Comparison of ENCODE assay signal across 9 cellular contexts in the genomic region with DNA sequence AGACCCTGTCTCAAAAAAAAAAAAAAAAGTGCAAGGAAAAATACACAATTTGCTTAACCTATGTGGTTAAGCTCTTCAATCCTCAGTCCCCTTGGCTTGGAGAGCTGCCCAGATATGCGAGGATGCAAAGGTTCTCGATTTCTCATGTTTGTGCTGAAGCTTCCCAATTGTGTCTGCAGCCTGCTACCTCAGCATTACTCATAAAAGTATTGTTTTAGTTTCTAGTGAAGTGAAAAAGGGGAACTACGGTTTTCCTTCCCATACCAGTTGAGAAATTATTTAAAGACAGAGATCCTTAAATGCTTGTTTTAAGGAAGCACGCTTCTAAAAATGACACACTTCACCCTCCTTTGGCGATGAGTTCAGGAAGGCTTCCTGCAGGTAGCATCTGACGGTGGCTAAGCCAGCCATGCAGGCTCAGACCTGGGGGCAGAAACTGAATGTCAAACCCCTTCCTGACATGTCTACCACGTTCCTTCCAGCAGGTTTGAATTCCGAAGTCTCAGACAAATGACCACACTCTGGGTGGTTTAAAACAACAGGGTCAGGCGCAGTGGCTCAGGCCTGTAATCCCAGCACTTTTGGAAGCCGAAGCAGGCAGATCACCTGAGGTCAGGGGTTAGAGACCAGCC. TPM values are rescaled to one million over a fixed set of nuclear protein-coding genes. Genes with fewer than 3 reads are reported as not detected.
DNase-seq lines count a peak whose midpoint lies in the region; ATAC-seq, FAIRE-seq and TF ChIP-seq lines count a peak whose summit lies in the region.
"Had no signal": no experiment of that assay in that cellular context is flagged by ENCODE, and none has a peak within 500 bp of the region (broad histone marks: within the 10 kb centered on the region; RNA-seq: fewer than 3 reads in every experiment).

No MANE protein-coding gene starts in this region.

- H3K4me3 ChIP-seq in right lobe of liver (no peak overlapping the region), HepG2 (replicated peaks in 1 of 3; ENCODE audit: insufficient read depth in 1 of 3, low read depth in 2 of 3, low read length in 3 of 3) (no peak overlapping the region), NB4 (ENCODE audit: low read depth, low read length) (no peak overlapping the region), fibroblast of pulmonary artery (replicated peaks; ENCODE audit: low read depth, low read length) (no peak overlapping the region)

- no peak overlapping the region for H2AFZ ChIP-seq in HepG2 (ENCODE audit: low read length)

- peak in 1 of 3 donors; percentile 45 for DNase-seq in right lobe of liver
- DNase-seq in HepG2 (ENCODE audit: low spot score), result no peak
- DNase-seq in NB4 (ENCODE audit: low read depth), result peak; percentile 92
- DNase-seq in fibroblast of pulmonary artery (ENCODE audit: low read depth), result peak; percentile 87
- DNase-seq in retina, result no peak
- DNase-seq in C1 segment of cervical spinal cord (lab: John Stamatoyannopoulos, UW), result no peak
- DNase-seq in SHP77 treated with DMSO at 0.1 percent for 48 hours (lab: John Stamatoyannopoulos, UW), result no peak
- DNase-seq: DND-41 had no signal

- 48% methylated on average over 7 of the region's 10 CpGs for WGBS in right lobe of liver (ENCODE audit: insufficient coverage, low coverage, low lambda C conversion rate, missing lambda C conversion rate)
- 37% methylated on average over 9 of the region's 10 CpGs for WGBS in HepG2 (ENCODE audit: low lambda C conversion rate)

- H3K9ac ChIP-seq in HepG2 (ENCODE audit: insufficient read depth, low read depth, low read length), result no peak overlapping the region

- H3K27ac ChIP-seq in right lobe of liver (no peak overlapping the region), HepG2 (ENCODE audit: extremely low read length, insufficient read depth, low read length) (no peak overlapping the region)

- FAIRE-seq in HepG2 (lab: Jason Lieb, UNC), result no peak

- CTCF ChIA-PET in HepG2 (lab: Yijun Ruan, JAX; ENCODE audit: low intra/inter-chr PET ratio, low total read pairs), result no interaction called here

- intact Hi-C loops in right lobe of liver (cut with DNase I), result no loop called here
- intact Hi-C loops in HepG2 (cut with micrococcal nuclease; ENCODE audit: unreplicated experiment), result no loop called here

- no peak for TF ChIP-seq EP300 in HepG2 (IDR thresholded peaks at IDR 0.05; ENCODE audit: low read depth in 2 of 2, low read length in 2 of 2)
- no peak for TF ChIP-seq EP300 in HepG2 (CRISPR knock-in tag; IDR thresholded peaks at IDR 0.05; ENCODE audit: borderline replicate concordance)

- H3K9me3 ChIP-seq in right lobe of liver (no peaks in the 10 kb centered on the region), HepG2 (ENCODE audit: low read length) (no peaks in the 10 kb centered on the region)

- ATAC-seq in right lobe of liver (peak in 3 of 4 donors; percentile 39 to 50 (median 49)), HepG2 (no peak), GM21576 (IDR thresholded peaks at IDR 0.05; ENCODE audit: unreplicated experiment) (no peak)

- H3K27me3 ChIP-seq in right lobe of liver, result no peaks in the 10 kb centered on the region
- H3K27me3 ChIP-seq in HepG2 (ENCODE audit: control insufficient read depth in 1 of 2, insufficient read depth in 2 of 2, low read length in 2 of 2), result peaks cover 3% of the 10 kb centered on the region in 2 experiments; a peak in 2 of 5 replicates

- H4K20me1 ChIP-seq in HepG2 (ENCODE audit: insufficient read depth, low read length), result no peaks in the 10 kb centered on the region

- BruUV-seq in HepG2 (replicated peaks; lab: Mats Ljungman, UMichigan), result no TSS peak

- POLR2A ChIA-PET in HepG2 (lab: Yijun Ruan, JAX), result no interaction called here

- no peaks in the 10 kb centered on the region for H3K4me1 ChIP-seq in right lobe of liver
- no peaks in the 10 kb centered on the region for H3K4me1 ChIP-seq in HepG2 (ENCODE audit: insufficient read depth, low read length)

- TF ChIP-seq POLR2A in right lobe of liver (IDR thresholded peaks at IDR 0.05), result no peak
- TF ChIP-seq POLR2A in HepG2 (IDR thresholded peaks at IDR 0.05; ENCODE audit: insufficient read depth in 1 of 2, low read depth in 2 of 2, low read length in 2 of 2), result no peak
- no peak for TF ChIP-seq POLR2A in NB4 (IDR thresholded peaks at IDR 0.05; ENCODE audit: extremely low read depth, insufficient read length)

- no peak overlapping the region for H3K4me2 ChIP-seq in HepG2 (ENCODE audit: low read depth, low read length)

- H3K79me2 ChIP-seq in HepG2 (ENCODE audit: insufficient read depth, low read length), result no peaks in the 10 kb centered on the region

- TF ChIP-seq CTCF in right lobe of liver (IDR thresholded peaks at IDR 0.05) (no peak), HepG2 (CRISPR knock-in tag; IDR thresholded peaks at IDR 0.05) (no peak), NB4 (IDR thresholded peaks at IDR 0.05; ENCODE audit: low read depth, low read length) (no peak), fibroblast of pulmonary artery (IDR thresholded peaks at IDR 0.05; ENCODE audit: low read length, missing control alignments) (no peak)

- no peaks in the 10 kb centered on the region for H3K36me3 ChIP-seq in right lobe of liver
- no peaks in the 10 kb centered on the region for H3K36me3 ChIP-seq in HepG2 (replicated peaks in 1 of 2; ENCODE audit: control insufficient read depth in 1 of 2, insufficient read depth in 2 of 2, low read length in 2 of 2)

- in situ Hi-C loops in HepG2 (cut with HindIII; ENCODE audit: extremely low pct_ligation_motif_present, low pct_unique_long_range_greater_than_20kb), result no loop called here

- TF ChIP-seq RAD21 in HepG2 (CRISPR knock-in tag; IDR thresholded peaks at IDR 0.05), result no peak

TF ChIP-seq in HepG2, 621 proteins besides CTCF, POLR2A, EP300 and RAD21 (continues in another document):
- TF ChIP-seq KAT8 (CRISPR knock-in tag; IDR thresholded peaks at IDR 0.05) (no peak), ATF1 (CRISPR knock-in tag; IDR thresholded peaks at IDR 0.05) (no peak), ZNF331 (CRISPR knock-in tag; IDR thresholded peaks at IDR 0.05) (no peak), ATRX (CRISPR knock-in tag; IDR thresholded peaks at IDR 0.05; ENCODE audit: borderline replicate concordance) (no peak), EZH2 (conservative IDR thresholded peaks at IDR 0.05; ENCODE audit: low read depth, low read length) (no peak), HMG20B (CRISPR knock-in tag; conservative IDR thresholded peaks at IDR 0.05) (no peak)
- TF ChIP-seq, protein P1, sequence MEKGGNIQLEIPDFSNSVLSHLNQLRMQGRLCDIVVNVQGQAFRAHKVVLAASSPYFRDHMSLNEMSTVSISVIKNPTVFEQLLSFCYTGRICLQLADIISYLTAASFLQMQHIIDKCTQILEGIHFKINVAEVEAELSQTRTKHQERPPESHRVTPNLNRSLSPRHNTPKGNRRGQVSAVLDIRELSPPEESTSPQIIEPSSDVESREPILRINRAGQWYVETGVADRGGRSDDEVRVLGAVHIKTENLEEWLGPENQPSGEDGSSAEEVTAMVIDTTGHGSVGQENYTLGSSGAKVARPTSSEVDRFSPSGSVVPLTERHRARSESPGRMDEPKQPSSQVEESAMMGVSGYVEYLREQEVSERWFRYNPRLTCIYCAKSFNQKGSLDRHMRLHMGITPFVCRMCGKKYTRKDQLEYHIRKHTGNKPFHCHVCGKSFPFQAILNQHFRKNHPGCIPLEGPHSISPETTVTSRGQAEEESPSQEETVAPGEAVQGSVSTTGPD (CRISPR knock-in tag; IDR thresholded peaks at IDR 0.05), result no peak
- TF ChIP-seq, protein P2, sequence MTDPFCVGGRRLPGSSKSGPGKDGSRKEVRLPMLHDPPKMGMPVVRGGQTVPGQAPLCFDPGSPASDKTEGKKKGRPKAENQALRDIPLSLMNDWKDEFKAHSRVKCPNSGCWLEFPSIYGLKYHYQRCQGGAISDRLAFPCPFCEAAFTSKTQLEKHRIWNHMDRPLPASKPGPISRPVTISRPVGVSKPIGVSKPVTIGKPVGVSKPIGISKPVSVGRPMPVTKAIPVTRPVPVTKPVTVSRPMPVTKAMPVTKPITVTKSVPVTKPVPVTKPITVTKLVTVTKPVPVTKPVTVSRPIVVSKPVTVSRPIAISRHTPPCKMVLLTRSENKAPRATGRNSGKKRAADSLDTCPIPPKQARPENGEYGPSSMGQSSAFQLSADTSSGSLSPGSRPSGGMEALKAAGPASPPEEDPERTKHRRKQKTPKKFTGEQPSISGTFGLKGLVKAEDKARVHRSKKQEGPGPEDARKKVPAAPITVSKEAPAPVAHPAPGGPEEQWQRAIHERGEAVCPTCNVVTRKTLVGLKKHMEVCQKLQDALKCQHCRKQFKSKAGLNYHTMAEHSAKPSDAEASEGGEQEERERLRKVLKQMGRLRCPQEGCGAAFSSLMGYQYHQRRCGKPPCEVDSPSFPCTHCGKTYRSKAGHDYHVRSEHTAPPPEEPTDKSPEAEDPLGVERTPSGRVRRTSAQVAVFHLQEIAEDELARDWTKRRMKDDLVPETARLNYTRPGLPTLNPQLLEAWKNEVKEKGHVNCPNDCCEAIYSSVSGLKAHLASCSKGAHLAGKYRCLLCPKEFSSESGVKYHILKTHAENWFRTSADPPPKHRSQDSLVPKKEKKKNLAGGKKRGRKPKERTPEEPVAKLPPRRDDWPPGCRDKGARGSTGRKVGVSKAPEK (CRISPR knock-in tag; IDR thresholded peaks at IDR 0.05; ENCODE audit: borderline replicate concordance), result no peak

RNA-seq across cellular contexts. Expression of gene RUBCNL, which starts 47.9 kb away (rescaled TPM):
- total RNA-seq in right lobe of liver (1 to 10 TPM in 3 of 6 experiments, under 1 TPM in 3; 0.46 to 2.3 (median 1.0) TPM), HepG2 (2016; rRNA removed; fragmentation: Illumina TruSeq; extraction: Trizol) (not detected in 2 replicates)
- total RNA-seq in HepG2 (2016; cell fraction: cytosol; rRNA removed; fragmentation: Illumina TruSeq; extraction: Trizol; ENCODE audit: low read depth), result not detected in 2 replicates
- not detected in 2 replicates for total RNA-seq in HepG2 (2016; cell fraction: insoluble cytoplasmic fraction; rRNA removed; fragmentation: Illumina TruSeq; extraction: Trizol)
- not detected in 2 replicates for total RNA-seq in HepG2 (2016; cell fraction: membrane; rRNA removed; fragmentation: Illumina TruSeq; extraction: Trizol)
- total RNA-seq in HepG2 (2016; cell fraction: nucleus; rRNA removed; fragmentation: Illumina TruSeq; extraction: Trizol), result not detected in 2 replicates
- polyA plus RNA-seq in HepG2 (2011; rRNA removed), result not detected in 2 replicates
- polyA plus RNA-seq in HepG2 (2011; cell fraction: cytosol; rRNA removed), result not detected in 2 replicates
- not detected in 2 replicates for polyA plus RNA-seq in HepG2 (2011; cell fraction: nucleus; rRNA removed)
- not detected in 2 replicates for polyA plus RNA-seq in HepG2 (2012)
- not detected in 2 replicates for polyA plus RNA-seq in HepG2 (2016; cell fraction: cytosol; fragmentation: Illumina TruSeq; extraction: Trizol; ENCODE audit: low read depth)
- not detected in 2 replicates for polyA plus RNA-seq in HepG2 (2016; cell fraction: insoluble cytoplasmic fraction; fragmentation: Illumina TruSeq; extraction: Trizol; ENCODE audit: low read depth)
- polyA plus RNA-seq in HepG2 (2016; cell fraction: membrane; fragmentation: Illumina TruSeq; extraction: Trizol; ENCODE audit: low read depth), result not detected in 2 replicates
- polyA plus RNA-seq in HepG2 (2016; cell fraction: nucleus; fragmentation: Illumina TruSeq; extraction: Trizol; ENCODE audit: insufficient read depth, low read depth), result not detected in 2 replicates
- 0.36 TPM in 1 of 2 replicates, not detected in the other for polyA minus RNA-seq in HepG2 (2011; rRNA and poly(A)+ RNA removed; ENCODE audit: low replicate concordance)
- polyA minus RNA-seq in HepG2 (2011; cell fraction: cytosol; rRNA and poly(A)+ RNA removed), result not detected in 2 replicates
- polyA minus RNA-seq in HepG2 (2011; cell fraction: nucleus; rRNA and poly(A)+ RNA removed), result not detected in 2 replicates

Comparison
In these comparisons a context has a peak if more than half of its experiments do, and no peak if none do; other contexts are left out.
1. ATAC-seq: peak in right lobe of liver (3 of 4); none in HepG2 (single experiment) and GM21576 (single experiment).
2. DNase-seq: peak in NB4 (single experiment) and fibroblast of pulmonary artery (single experiment); none in HepG2 (single experiment), retina (single experiment), C1 segment of cervical spinal cord (0 of 14) and SHP77 treated with DMSO at 0.1 percent for 48 hours (single experiment).